Comparison of ENCODE assay signal across 1 cellular context in genomic region chr1:2303781-2304180, GRCh38.
TF ChIP-seq lines count a peak whose summit lies in the region.

No MANE protein-coding gene starts in this region.

TF ChIP-seq in WTC11, 78 proteins besides CTCF, POLR2A, EP300 and RAD21 (continued from another document):
- TF ChIP-seq ZNF281 (CRISPR knock-in tag; IDR thresholded peaks at IDR 0.05), result no peak
- no peak for TF ChIP-seq FOXP4 (CRISPR knock-in tag; IDR thresholded peaks at IDR 0.05)
- no peak for TF ChIP-seq NR1H2 (CRISPR knock-in tag; IDR thresholded peaks at IDR 0.05)
- TF ChIP-seq ERG (CRISPR knock-in tag; IDR thresholded peaks at IDR 0.05), result no peak
- TF ChIP-seq OVOL2 (CRISPR knock-in tag; IDR thresholded peaks at IDR 0.05; ENCODE audit: borderline replicate concordance), result no peak
- TF ChIP-seq ZNF138 (CRISPR knock-in tag; conservative IDR thresholded peaks at IDR 0.05), result no peak
- TF ChIP-seq KAT7 (CRISPR knock-in tag; IDR thresholded peaks at IDR 0.05; ENCODE audit: borderline replicate concordance), result no peak
- TF ChIP-seq ZNF671 (CRISPR knock-in tag; IDR thresholded peaks at IDR 0.05), result no peak
- no peak for TF ChIP-seq ATF2 (CRISPR knock-in tag; IDR thresholded peaks at IDR 0.05; ENCODE audit: borderline replicate concordance, low read depth)
- no peak for TF ChIP-seq RELA (CRISPR knock-in tag; IDR thresholded peaks at IDR 0.05; ENCODE audit: borderline replicate concordance)
